12 cellular contexts compared by ENCODE assay signal in genomic region chr12:93361159-93361919, GRCh38. TPM values are rescaled to one million over a fixed set of nuclear protein-coding genes. Genes with fewer than 3 reads are reported as not detected.
DNase-seq lines count a peak whose midpoint lies in the region.
"Had no signal": no experiment of that assay in that cellular context is flagged by ENCODE, and none has a peak within 500 bp of the region (broad histone marks: within the 10 kb centered on the region; RNA-seq: fewer than 3 reads in every experiment).

No MANE protein-coding gene starts in this region.

- DNase-seq in AG08395 (ENCODE audit: low spot score) (peak; percentile 72), HT1080 (ENCODE audit: low read depth) (peak; percentile 37), astrocyte of the hippocampus (ENCODE audit: low read depth, low spot score) (peak; percentile 93), kidney glomerular epithelial cell (lab: John Stamatoyannopoulos, UW) (peak; percentile 20), NCI-H1105 (lab: John Stamatoyannopoulos, UW) (no peak), cerebellum (ENCODE audit: low spot score) (no peak)
- no peak for DNase-seq in activated effector memory CD4-positive, alpha-beta T cell treated with Interleukin-2 at 50 U/mL for 16 hours
- no peak for DNase-seq in activated naive CD4-positive, alpha-beta T cell (lab: John Stamatoyannopoulos, UW)
- DNase-seq: activated CD4-positive, alpha-beta T cell treated with anti-CD3 and anti-CD28 coated beads for 4 hours; activated naive CD8-positive, alpha-beta T cell treated with anti-CD3 and anti-CD28 coated beads for 36 hours; MV-4-11; SHP77 had no signal

RNA-seq across cellular contexts. Expression of gene NUDT4, which starts 16.4 kb away (rescaled TPM):
- total RNA-seq in HT1080 (2014; rRNA removed; shearing (Covaris generic)) = 29.2 and 42.9 TPM in 2 replicates
- polyA plus RNA-seq in HT1080 (2015; cell fraction: cytosol; rRNA removed) = 48.1 and 55.2 TPM in 2 replicates
- polyA plus RNA-seq in HT1080 (2015; cell fraction: nucleus; rRNA removed) = 26.3 and 32.2 TPM in 2 replicates
- 74.8 TPM for total RNA-seq in cerebellum

Comparison
In these comparisons a context has a peak if more than half of its experiments do, and no peak if none do; other contexts are left out.
1. DNase-seq: peak in AG08395 (single experiment), HT1080 (single experiment), astrocyte of the hippocampus (single experiment) and kidney glomerular epithelial cell (single experiment); none in NCI-H1105 (single experiment), activated effector memory CD4-positive, alpha-beta T cell treated with Interleukin-2 at 50 U/mL for 16 hours (single experiment), cerebellum (single experiment) and activated naive CD4-positive, alpha-beta T cell (0 of 4).